ENCODE assay signal across 1 cellular context in the genomic region with DNA sequence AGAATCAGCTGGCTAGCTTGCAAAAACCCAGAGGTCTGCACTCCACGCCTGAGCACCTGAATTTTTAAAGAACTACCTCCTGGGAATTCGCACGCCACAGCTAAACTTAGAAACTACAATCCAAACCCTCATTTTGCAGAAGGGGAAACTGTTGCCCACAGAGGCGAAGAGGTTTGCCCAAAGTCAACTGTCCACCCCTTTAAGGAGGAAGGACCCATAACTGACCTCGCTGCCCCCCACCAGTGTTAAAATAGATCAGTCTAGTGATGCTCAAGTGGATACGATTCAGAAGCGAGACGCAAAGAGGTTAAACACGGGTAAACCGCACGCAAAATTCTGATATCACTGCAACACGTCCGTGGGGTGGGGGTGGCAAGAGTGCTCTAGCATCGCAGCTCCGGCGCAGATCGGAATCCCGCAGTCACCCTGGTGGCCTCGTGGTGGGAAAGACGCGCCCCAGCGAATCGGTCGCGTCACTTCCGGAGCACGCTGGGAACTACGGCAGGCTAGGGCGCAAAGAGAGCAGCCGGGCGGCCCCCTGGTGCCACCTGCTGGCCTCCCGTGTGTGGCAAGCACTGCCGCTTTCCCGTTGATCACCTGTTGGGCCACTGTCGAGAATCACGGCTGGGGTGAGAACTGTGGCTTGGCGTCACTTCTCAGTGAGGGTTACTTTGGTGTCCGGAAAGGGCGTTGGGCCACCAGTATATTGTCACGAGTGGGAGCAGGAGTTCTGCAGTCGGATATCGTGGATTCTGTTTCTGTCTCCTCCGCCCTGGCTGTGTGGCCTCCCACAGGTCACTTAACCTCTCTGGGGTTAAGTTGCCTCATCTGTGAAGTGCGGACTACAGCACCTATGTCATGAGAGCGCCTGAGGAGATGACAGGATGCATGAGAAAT.
TF ChIP-seq lines count a peak whose summit lies in the region.

ALKBH2 (minus strand) TSS at position 451 of the 897 bp plus-strand sequence. CDS start 686 bp downstream, outside the sequence.

TF ChIP-seq in K562, 482 proteins besides CTCF, POLR2A, EP300 and RAD21 (continued from another document):
- TF ChIP-seq CTCFL (IDR thresholded peaks at IDR 0.05; ENCODE audit: borderline replicate concordance, insufficient read depth, low read depth, low read length, poor library complexity, severe bottlenecking) (peak; percentile 65), SRF (CRISPR knock-in tag; IDR thresholded peaks at IDR 0.05) (peak in 1 of 2 experiments; percentile 65; a peak in 2 of 4 replicates), MYNN (IDR thresholded peaks at IDR 0.05) (no peak), MYNN (CRISPR knock-in tag; IDR thresholded peaks at IDR 0.05) (no peak), YY1 (IDR thresholded peaks at IDR 0.05; ENCODE audit: borderline replicate concordance in 1 of 3, control insufficient read depth in 1 of 3, extremely low read depth in 1 of 3, insufficient read depth in 3 of 3, insufficient read length in 1 of 3, insufficient replicate concordance in 2 of 3, low read depth in 1 of 3, low read length in 2 of 3) (peak in 2 of 3 experiments; percentile 61), FOXP1 (CRISPR knock-in tag; IDR thresholded peaks at IDR 0.05) (peak; percentile 96), POLR2B (IDR thresholded peaks at IDR 0.05; ENCODE audit: low read depth, partially characterized antibody) (peak; percentile 74), TCF7 (IDR thresholded peaks at IDR 0.05; ENCODE audit: borderline replicate concordance) (no peak), ZBTB8A (IDR thresholded peaks at IDR 0.05; ENCODE audit: partially characterized antibody) (no peak), ZMIZ1 (IDR thresholded peaks at IDR 0.05; ENCODE audit: low read depth in 2 of 2, low read length in 2 of 2) (peak in 1 of 2 experiments; percentile 77; a peak in 1 of 4 replicates), E2F1 (CRISPR knock-in tag; IDR thresholded peaks at IDR 0.05) (peak; percentile 90; the same call in 1 of the 2 replicates), STAT5A (IDR thresholded peaks at IDR 0.05; ENCODE audit: borderline replicate concordance, low read length) (0 out of 2 replicates have a peak, but pooled peaks have one; percentile 31)
TF ChIP-seq in K562: peak in this region for 177.
